Comparison of ENCODE assay signal across 9 cellular contexts in genomic region chr15:60374628-60375081, GRCh38. TPM values are rescaled to one million over a fixed set of nuclear protein-coding genes. Genes with fewer than 3 reads are reported as not detected.
A peak's percentile ranks its signal among the peaks of the same experiment; 100 is the strongest.
DNase-seq lines count a peak whose midpoint lies in the region; ATAC-seq and TF ChIP-seq lines count a peak whose summit lies in the region.
"Had no signal": no experiment of that assay in that cellular context is flagged by ENCODE, and none has a peak within 500 bp of the region (broad histone marks: within the 10 kb centered on the region; RNA-seq: fewer than 3 reads in every experiment).

No MANE protein-coding gene starts in this region.

- H3K27me3 ChIP-seq in HAP-1 (ENCODE audit: low read depth) (no peaks in the 10 kb centered on the region), neural progenitor cell (peaks cover 59% of the 10 kb centered on the region)

- ATAC-seq in HG02678 (IDR thresholded peaks at IDR 0.05; ENCODE audit: unreplicated experiment): no peak
- no peak for ATAC-seq in activated CD8-positive, alpha-beta T cell treated with anti-CD3 and anti-CD28 coated beads, Interleukin-2, amount 10 ng/mL, durations not matched to agents 7 days and 5 days
- no peak for ATAC-seq in GM18868 (IDR thresholded peaks at IDR 0.05; ENCODE audit: unreplicated experiment)

- no peaks in the 10 kb centered on the region for H3F3A ChIP-seq in neural progenitor cell (ENCODE audit: low read depth)

- H3K4me3 Mint-ChIP-seq in neural progenitor cell: peak overlapping the region; percentile 56
- no peak overlapping the region for H3K4me3 Mint-ChIP-seq in activated CD8-positive, alpha-beta T cell treated with anti-CD3 and anti-CD28 coated beads, Interleukin-2, amount 10 ng/mL, durations not matched to agents 7 days and 5 days
- H3K4me3 Mint-ChIP-seq: memory B cell had no signal

- in situ Hi-C loops in HAP-1 (cut with MboI; ENCODE audit: low sequenced_read_pairs): no loop called here

- H3K9me3 ChIP-seq in HAP-1 (no peaks in the 10 kb centered on the region), neural progenitor cell (ENCODE audit: low read depth) (no peaks in the 10 kb centered on the region)

- DNase-seq in HAP-1 (ENCODE audit: low spot score in 2 of 2) (peak; percentile 76 to 80), NCI-H510A treated with DMSO at 0.1 percent for 48 hours (lab: John Stamatoyannopoulos, UW) (peak; percentile 76), epithelial cell of prostate (ENCODE audit: low read depth, low spot score) (peak; percentile 84), neural progenitor cell (ENCODE audit: low spot score) (peak; percentile 35)
- DNase-seq in activated CD8-positive, alpha-beta T cell treated with anti-CD3 and anti-CD28 coated beads, Interleukin-2, amount 10 ng/mL, durations not matched to agents 7 days and 5 days: no peak
- no peak for DNase-seq in activated T-cell treated with anti-CD3 and anti-CD28 coated beads, Interleukin-2, amount 50 U/mL, for 1 hour

- POLR2A ChIA-PET in activated CD8-positive, alpha-beta T cell treated with anti-CD3 and anti-CD28 coated beads, Interleukin-2, amount 10 ng/mL, durations not matched to agents 7 days and 5 days (lab: Charles Lee): interaction anchor here (0.6 kb wide), 1 partner anchor 568 kb away, joined by 5 read pairs; no protein-coding TSS in a partner anchor

- H2AFZ ChIP-seq in neural progenitor cell (replicated peaks): no peak overlapping the region

- H3K79me2 ChIP-seq in neural progenitor cell (ENCODE audit: low read depth): no peaks in the 10 kb centered on the region

- H3K36me3 ChIP-seq in HAP-1 (replicated peaks) (peaks cover 84% of the 10 kb centered on the region), neural progenitor cell (no peaks in the 10 kb centered on the region)

- peak overlapping the region; percentile 100 for H3K27ac ChIP-seq in epithelial cell of prostate
- H3K27ac ChIP-seq in neural progenitor cell: no peak overlapping the region

- peaks cover 49% of the 10 kb centered on the region for H3K4me1 ChIP-seq in HAP-1
- H3K4me1 ChIP-seq in neural progenitor cell: peaks cover 30% of the 10 kb centered on the region

- H3K9ac ChIP-seq in neural progenitor cell: no peak overlapping the region

- H3K4me1 Mint-ChIP-seq in neural progenitor cell: peaks cover 73% of the 10 kb centered on the region
- peaks cover 2% of the 10 kb centered on the region for H3K4me1 Mint-ChIP-seq in activated CD8-positive, alpha-beta T cell treated with anti-CD3 and anti-CD28 coated beads, Interleukin-2, amount 10 ng/mL, durations not matched to agents 7 days and 5 days (ENCODE audit: low read depth)

- no peak for TF ChIP-seq CTCF in neural progenitor cell (IDR thresholded peaks at IDR 0.05)

- CTCF ChIA-PET in activated CD8-positive, alpha-beta T cell treated with anti-CD3 and anti-CD28 coated beads, Interleukin-2, amount 10 ng/mL, durations not matched to agents 7 days and 5 days (lab: Charles Lee): interaction anchor here (1.2 to 2.1 kb wide), 3 partner anchors 14 to 146 kb away, joined by 3 to 8 read pairs (median 4); no protein-coding TSS in a partner anchor

- no peak overlapping the region for H3K4me2 ChIP-seq in neural progenitor cell

- no peak overlapping the region for H3K4me3 ChIP-seq in HAP-1
- no peak overlapping the region for H3K4me3 ChIP-seq in neural progenitor cell

- peaks cover 5% of the 10 kb centered on the region for H3K36me3 Mint-ChIP-seq in neural progenitor cell
- peaks cover 60% of the 10 kb centered on the region for H3K36me3 Mint-ChIP-seq in activated CD8-positive, alpha-beta T cell treated with anti-CD3 and anti-CD28 coated beads, Interleukin-2, amount 10 ng/mL, durations not matched to agents 7 days and 5 days (ENCODE audit: low read depth)

- H3K27ac Mint-ChIP-seq in neural progenitor cell: peak overlapping the region; percentile 95
- H3K27ac Mint-ChIP-seq in activated CD8-positive, alpha-beta T cell treated with anti-CD3 and anti-CD28 coated beads, Interleukin-2, amount 10 ng/mL, durations not matched to agents 7 days and 5 days: no peak overlapping the region

- H3K9me3 Mint-ChIP-seq in neural progenitor cell: no peaks in the 10 kb centered on the region
- H3K9me3 Mint-ChIP-seq in activated CD8-positive, alpha-beta T cell treated with anti-CD3 and anti-CD28 coated beads, Interleukin-2, amount 10 ng/mL, durations not matched to agents 7 days and 5 days (ENCODE audit: insufficient read depth): no peaks in the 10 kb centered on the region
- H3K9me3 Mint-ChIP-seq: memory B cell had no signal

- no peaks in the 10 kb centered on the region for H4K20me1 ChIP-seq in neural progenitor cell (ENCODE audit: low read depth)

- H3K27me3 Mint-ChIP-seq in neural progenitor cell (ENCODE audit: insufficient read depth, low read depth): peaks cover 2% of the 10 kb centered on the region
- H3K27me3 Mint-ChIP-seq in activated CD8-positive, alpha-beta T cell treated with anti-CD3 and anti-CD28 coated beads, Interleukin-2, amount 10 ng/mL, durations not matched to agents 7 days and 5 days (ENCODE audit: low read depth): no peaks in the 10 kb centered on the region
- H3K27me3 Mint-ChIP-seq: memory B cell had no signal

RNA-seq across cellular contexts. Expression of gene ANXA2, which starts 23.1 kb away (rescaled TPM):
- total RNA-seq in neural progenitor cell (ENCODE audit: low replicate concordance): 20.1 and 21.8 TPM in 2 replicates
- 100 to 1,000 TPM; 368 to 375 TPM for total RNA-seq in activated CD8-positive, alpha-beta T cell treated with anti-CD3 and anti-CD28 coated beads, Interleukin-2, amount 10 ng/mL, durations not matched to agents 7 days and 5 days

Comparison
In these comparisons a context has a peak if more than half of its experiments do, and no peak if none do; other contexts are left out.
1. DNase-seq: peak in HAP-1 (2 of 2), NCI-H510A treated with DMSO at 0.1 percent for 48 hours (single experiment), epithelial cell of prostate (single experiment) and neural progenitor cell (single experiment); none in activated CD8-positive, alpha-beta T cell treated with anti-CD3 and anti-CD28 coated beads, Interleukin-2, amount 10 ng/mL, durations not matched to agents 7 days and 5 days (single experiment) and activated T-cell treated with anti-CD3 and anti-CD28 coated beads, Interleukin-2, amount 50 U/mL, for 1 hour (single experiment).
2. RNA of gene ANXA2, which starts 23.1 kb away (total RNA-seq): 368 to 375 TPM in activated CD8-positive, alpha-beta T cell treated with anti-CD3 and anti-CD28 coated beads, Interleukin-2, amount 10 ng/mL, durations not matched to agents 7 days and 5 days; 20.1 to 21.8 TPM in neural progenitor cell; every median in the first group is over 10 times any median in the second.